In genomic region chr6:170583736-170584180, GRCh38 we compare ENCODE assay signal across 8 cellular contexts. TPM values are rescaled to one million over a fixed set of nuclear protein-coding genes. Genes with fewer than 3 reads are reported as not detected.
DNase-seq lines count a peak whose midpoint lies in the region; ATAC-seq, FAIRE-seq and TF ChIP-seq lines count a peak whose summit lies in the region.

No MANE protein-coding gene starts in this region.

- H3K27me3 Mint-ChIP-seq in activated naive CD4-positive, alpha-beta T cell treated with anti-CD3 and anti-CD28 coated beads, Interleukin-2, amount 50 U/mL, for 24 hours = no peaks in the 10 kb centered on the region

- no peak for ATAC-seq in PC-3
- ATAC-seq in pancreas = no peak

- no peaks in the 10 kb centered on the region for H3K27me3 ChIP-seq in PC-3 (ENCODE audit: low read length)
- H3K27me3 ChIP-seq in pancreas = no peaks in the 10 kb centered on the region

- intact Hi-C loops in PC-3 (cut with micrococcal nuclease) (no loop called here), pancreas (cut with DNase I) (no loop called here)

- no peak for FAIRE-seq in pancreas (lab: Jason Lieb, UNC)

- peak overlapping the region; percentile 95 for H3K27ac Mint-ChIP-seq in activated naive CD4-positive, alpha-beta T cell treated with anti-CD3 and anti-CD28 coated beads, Interleukin-2, amount 50 U/mL, for 24 hours

- H3K36me3 ChIP-seq in PC-3 (ENCODE audit: low read depth, low read length) (peaks cover 12% of the 10 kb centered on the region), pancreas (peaks cover 0 to 7% (median 0%) of the 10 kb centered on the region in 3 donors)

- H3K27ac ChIP-seq in PC-3 (ENCODE audit: low read length) = peak overlapping the region; percentile 42
- peak overlapping the region; percentile 72 for H3K27ac ChIP-seq in epithelial cell of prostate
- H3K27ac ChIP-seq in pancreas = peak overlapping the region; percentile 66 to 77 (median 70)

- H3K4me3 ChIP-seq in PC-3 (ENCODE audit: low read length) (peak overlapping the region; percentile 97), pancreas (peak overlapping the region; percentile 59 to 95 (median 87))

- no peaks in the 10 kb centered on the region for H3K9me3 Mint-ChIP-seq in activated naive CD4-positive, alpha-beta T cell treated with anti-CD3 and anti-CD28 coated beads, Interleukin-2, amount 50 U/mL, for 24 hours

- H3K79me2 ChIP-seq in PC-3 (ENCODE audit: low read length) = peaks cover 18% of the 10 kb centered on the region

- no peak for TF ChIP-seq CTCF in PC-3 (conservative IDR thresholded peaks at IDR 0.05; ENCODE audit: low read depth, low read length)
- TF ChIP-seq CTCF in pancreas (IDR thresholded peaks at IDR 0.05) = no peak

- H3K4me3 Mint-ChIP-seq in activated naive CD4-positive, alpha-beta T cell treated with anti-CD3 and anti-CD28 coated beads, Interleukin-2, amount 50 U/mL, for 24 hours = peak overlapping the region; percentile 99

- no TSS peak for BruUV-seq in PC-3 (replicated peaks; lab: Mats Ljungman, UMichigan)

- H3K9ac ChIP-seq in PC-3 (ENCODE audit: low read length) = peak overlapping the region; percentile 95

- H3K4me1 ChIP-seq in PC-3 (ENCODE audit: insufficient read depth, low read length) = peaks cover 4% of the 10 kb centered on the region; the same call in 1 of the 2 replicates
- peaks cover 5 to 13% (median 7%) of the 10 kb centered on the region in 3 donors for H3K4me1 ChIP-seq in pancreas

- no peak for DNase-seq in activated naive CD4-positive, alpha-beta T cell treated with Interleukin-2 at 50 U/mL for 16 hours
- no peak for DNase-seq in PC-3
- DNase-seq in epithelial cell of prostate (ENCODE audit: low read depth, low spot score) = no peak
- no peak for DNase-seq in pancreas
- no peak for DNase-seq in A172 (ENCODE audit: low spot score)
- DNase-seq in cerebellar nuclear complex (lab: John Stamatoyannopoulos, UW) = no peak
- DNase-seq in SIG-M5 (lab: John Stamatoyannopoulos, UW) = no peak

- peaks cover 42% of the 10 kb centered on the region for H3K4me1 Mint-ChIP-seq in activated naive CD4-positive, alpha-beta T cell treated with anti-CD3 and anti-CD28 coated beads, Interleukin-2, amount 50 U/mL, for 24 hours

- H3K9me3 ChIP-seq in PC-3 (ENCODE audit: low read length) = no peaks in the 10 kb centered on the region
- H3K9me3 ChIP-seq in pancreas = no peaks in the 10 kb centered on the region

- H3K4me2 ChIP-seq in PC-3 (ENCODE audit: low read length) = peak overlapping the region; percentile 96

- H4K20me1 ChIP-seq in PC-3 (ENCODE audit: low read length) = no peaks in the 10 kb centered on the region; the same call in 1 of the 2 replicates

- POLR2A ChIA-PET in PC-3 (lab: Charles Lee; ENCODE audit: unreplicated experiment) = no interaction called here

- no peaks in the 10 kb centered on the region for H3F3A ChIP-seq in PC-3 (ENCODE audit: low read length, unreplicated experiment)

- H2AFZ ChIP-seq in PC-3 (ENCODE audit: low read length) = peak overlapping the region; percentile 63

- H3K9me2 ChIP-seq in PC-3 (replicated peaks; ENCODE audit: low read length) = no peaks in the 10 kb centered on the region

- CTCF ChIA-PET in PC-3 (lab: Charles Lee) = no interaction called here

- peaks cover 15% of the 10 kb centered on the region for H3K36me3 Mint-ChIP-seq in activated naive CD4-positive, alpha-beta T cell treated with anti-CD3 and anti-CD28 coated beads, Interleukin-2, amount 50 U/mL, for 24 hours

- WGBS in pancreas, 2 donors = 1% methylated on average over 12 of the region's 12 CpGs

RNA-seq across cellular contexts. Expression of gene PDCD2, which starts 0.7 kb away (rescaled TPM):
- 77.2 and 95.4 TPM in 2 replicates for total RNA-seq in PC-3 (2014; rRNA removed)
- 10 to 100 TPM; 28.9 to 45.0 (median 36.9) TPM for total RNA-seq in pancreas
- 10 to 100 TPM; 28.2 to 33.4 TPM for polyA plus RNA-seq in pancreas
- total RNA-seq in A172 (2014; rRNA removed; shearing (Covaris generic)) = 124 and 154 TPM in 2 replicates

RNA-seq across cellular contexts. Expression of gene TBP, which starts 29.6 kb away (rescaled TPM):
- total RNA-seq in PC-3 (2014; rRNA removed) (12.8 and 15.7 TPM in 2 replicates), pancreas (1 to 10 TPM; 4.5 to 7.0 (median 6.4) TPM)
- polyA plus RNA-seq in pancreas = 10 to 100 TPM in 1 of 2 donors, 1 to 10 TPM in 1; 6.7 to 17.3 TPM
- 15.1 and 20.2 TPM in 2 replicates for total RNA-seq in A172 (2014; rRNA removed; shearing (Covaris generic))

RNA-seq across cellular contexts. Expression of gene PSMB1, which starts 30.7 kb away (rescaled TPM):
- total RNA-seq in PC-3 (2014; rRNA removed) (361 and 449 TPM in 2 replicates), pancreas (10 to 100 TPM; 37.9 to 73.3 (median 61.3) TPM)
- 100 to 1,000 TPM; 102 to 174 TPM for polyA plus RNA-seq in pancreas
- total RNA-seq in A172 (2014; rRNA removed; shearing (Covaris generic)) = 628 and 675 TPM in 2 replicates
